Comparison of ENCODE assay signal across 18 cellular contexts in genomic region chr13:64289702-64290101, GRCh38.
"Had no signal": no experiment of that assay in that cellular context is flagged by ENCODE, and none has a peak within 500 bp of the region (broad histone marks: within the 10 kb centered on the region; RNA-seq: fewer than 3 reads in every experiment).

No MANE protein-coding gene starts in this region.

- DNase-seq: effector memory CD4-positive, alpha-beta T cell; gastrocnemius medialis; glutamatergic neuron; natural killer cell; nucleus accumbens; pancreas; right cardiac atrium; stimulated activated CD4-positive, alpha-beta T cell treated with anti-CD3 and anti-CD28 coated beads, Interleukin-4, amount 100 ng/mL, for 1 hour; stimulated activated CD8-positive, alpha-beta memory T cell treated with anti-CD3 and anti-CD28 coated beads, Interleukin-4, amount 100 ng/mL, for 48 hours; stimulated activated naive CD8-positive, alpha-beta T cell treated with anti-CD3 and anti-CD28 coated beads, Interleukin-15, Interleukin-2, amounts not matched to agents 100 U/mL and 50 U/mL, for 24 hours; thyroid gland; upper lobe of left lung had no signal

- FAIRE-seq: endometrium, pancreas had no signal

- H3K27ac ChIP-seq: esophagus muscularis mucosa, gastrocnemius medialis, pancreas, suprapubic skin, thyroid gland, upper lobe of left lung, vagina had no signal

- H3K9me3 ChIP-seq: esophagus muscularis mucosa, gastrocnemius medialis, pancreas, suprapubic skin, thyroid gland, upper lobe of left lung, vagina had no signal

- ATAC-seq: gastrocnemius medialis; left lobe of liver; natural killer cell; pancreas; right cardiac atrium; stimulated activated effector memory CD8-positive, alpha-beta T cell treated with anti-CD3 and anti-CD28 coated beads, Interleukin-12 subunit alpha, Interleukin-12 subunit beta, amount 100 ng/mL, for 72 hours; stimulated activated naive CD8-positive, alpha-beta T cell treated with anti-CD3 and anti-CD28 coated beads, Interleukin-15, Interleukin-2, amounts not matched to agents 100 U/mL and 50 U/mL, for 24 hours had no signal

- H3K36me3 ChIP-seq: esophagus muscularis mucosa, gastrocnemius medialis, pancreas, suprapubic skin, thyroid gland, upper lobe of left lung, vagina had no signal

- H3K4me3 ChIP-seq: esophagus muscularis mucosa, gastrocnemius medialis, pancreas, suprapubic skin, thyroid gland, upper lobe of left lung, vagina had no signal

- H3K4me1 ChIP-seq: esophagus muscularis mucosa, gastrocnemius medialis, pancreas, suprapubic skin, thyroid gland, upper lobe of left lung, vagina had no signal

- H3K27me3 ChIP-seq: esophagus muscularis mucosa, gastrocnemius medialis, pancreas, suprapubic skin, thyroid gland, upper lobe of left lung, vagina had no signal
